In genomic region chr14:96501383-96501745, GRCh38 we compare ENCODE assay signal across 8 cellular contexts. TPM values are rescaled to one million over a fixed set of nuclear protein-coding genes. Genes with fewer than 3 reads are reported as not detected.
DNase-seq lines count a peak whose midpoint lies in the region; ATAC-seq and TF ChIP-seq lines count a peak whose summit lies in the region.

No MANE protein-coding gene starts in this region.

- 16 to 19% methylated on average over 11 of the region's 11 CpGs for WGBS in ectodermal cell, 2 experiments

- H3K4me3 ChIP-seq in PC-3 (ENCODE audit: low read length) (peak overlapping the region; percentile 96), ectodermal cell (ENCODE audit: insufficient read depth, low read depth, low read length) (peak overlapping the region; percentile 91)

- H3K4me2 ChIP-seq in PC-3 (ENCODE audit: low read length): peak overlapping the region; percentile 94

- no peaks in the 10 kb centered on the region for H3F3A ChIP-seq in PC-3 (ENCODE audit: low read length, unreplicated experiment)

- peak; percentile 14 for DNase-seq in PC-3
- DNase-seq in GM10248 (ENCODE audit: extremely low spot score): no peak

- peaks cover 35% of the 10 kb centered on the region for H4K20me1 ChIP-seq in PC-3 (ENCODE audit: low read length)

- H3K27ac Mint-ChIP-seq in nephron: peak overlapping the region; percentile 96 to 100 (median 97)

- H3K4me3 Mint-ChIP-seq in nephron: peak overlapping the region; percentile 99 to 100 (median 100)

- H3K9ac ChIP-seq in PC-3 (ENCODE audit: low read length): peak overlapping the region; percentile 96

- peaks cover 22% of the 10 kb centered on the region for H3K36me3 Mint-ChIP-seq in nephron (ENCODE audit: low read depth)

- peaks cover 34% of the 10 kb centered on the region for H3K4me1 ChIP-seq in PC-3 (ENCODE audit: insufficient read depth, low read length)
- peaks cover 8% of the 10 kb centered on the region for H3K4me1 ChIP-seq in ectodermal cell (ENCODE audit: control insufficient read depth, insufficient read depth, low read length)

- H3K36me3 ChIP-seq in PC-3 (ENCODE audit: low read depth, low read length) (no peaks in the 10 kb centered on the region; the same call in 1 of the 2 replicates), ectodermal cell (ENCODE audit: control insufficient read depth, insufficient read depth, low read length) (no peaks in the 10 kb centered on the region)

- H3K9me3 Mint-ChIP-seq in nephron: peaks cover 3% of the 10 kb centered on the region

- H3K9me2 ChIP-seq in PC-3 (replicated peaks; ENCODE audit: low read length): no peaks in the 10 kb centered on the region

- no peak for TF ChIP-seq CTCF in PC-3 (conservative IDR thresholded peaks at IDR 0.05; ENCODE audit: low read depth, low read length)
- TF ChIP-seq CTCF in nephron (IDR thresholded peaks at IDR 0.05; ENCODE audit: unreplicated experiment in 3 of 3): no peak
- no peak for TF ChIP-seq CTCF in GM10248 (IDR thresholded peaks at IDR 0.05; ENCODE audit: control extremely low read depth, extremely low read depth, low read depth, missing control alignments)

- peaks cover 16% of the 10 kb centered on the region for H3K4me1 Mint-ChIP-seq in nephron

- ATAC-seq in GM18511 (IDR thresholded peaks at IDR 0.05; ENCODE audit: unreplicated experiment): peak; percentile 0
- ATAC-seq in PC-3: no peak
- no peak for ATAC-seq in HG03439 (IDR thresholded peaks at IDR 0.05; ENCODE audit: unreplicated experiment)
- no peak for ATAC-seq in HG03280 (IDR thresholded peaks at IDR 0.05; ENCODE audit: unreplicated experiment)
- no peak for ATAC-seq in activated CD4-positive, CD25-positive, alpha-beta regulatory T cell treated with anti-CD3 and anti-CD28 coated beads, Interleukin-2, amount 50 U/mL, for 24 hours

- POLR2A ChIA-PET in PC-3 (lab: Charles Lee; ENCODE audit: unreplicated experiment): no interaction called here
- POLR2A ChIA-PET in GM10248 (lab: Yijun Ruan, JAX): no interaction called here

- H3K27ac ChIP-seq in PC-3 (ENCODE audit: low read length) (peak overlapping the region; percentile 63), ectodermal cell (ENCODE audit: insufficient read depth, low read depth, low read length, poor library complexity, severe bottlenecking) (peak overlapping the region; percentile 94)

- CTCF ChIA-PET in PC-3 (lab: Charles Lee): no interaction called here
- CTCF ChIA-PET in GM10248 (lab: Yijun Ruan, JAX): no interaction called here

- H2AFZ ChIP-seq in PC-3 (ENCODE audit: low read length): peak overlapping the region; percentile 78

- peaks cover 10% of the 10 kb centered on the region for H3K27me3 Mint-ChIP-seq in nephron (ENCODE audit: low read depth)

- H3K79me2 ChIP-seq in PC-3 (ENCODE audit: low read length): peaks cover 54% of the 10 kb centered on the region

- H3K27me3 ChIP-seq in PC-3 (ENCODE audit: low read length) (no peaks in the 10 kb centered on the region), ectodermal cell (ENCODE audit: control insufficient read depth, insufficient read depth, low read length, poor library complexity, severe bottlenecking) (no peaks in the 10 kb centered on the region)

- intact Hi-C loops in PC-3 (cut with micrococcal nuclease): loop anchor here (5.0 kb wide), 1 partner anchor 139 kb away; the partner anchor contains the start of genes ATG2B and GSKIP

- no peaks in the 10 kb centered on the region for H3K9me3 ChIP-seq in PC-3 (ENCODE audit: low read length)
- no peaks in the 10 kb centered on the region for H3K9me3 ChIP-seq in ectodermal cell (ENCODE audit: control insufficient read depth, low read length)

- BruUV-seq in PC-3 (replicated peaks; lab: Mats Ljungman, UMichigan): no TSS peak

RNA-seq across cellular contexts. Expression of gene PAPOLA, which starts 0.8 kb away (rescaled TPM):
- 111 and 123 TPM in 2 replicates for total RNA-seq in PC-3 (2014; rRNA removed)
- polyA plus RNA-seq in ectodermal cell (2013, experiment 1 of 4): 225 TPM
- polyA plus RNA-seq in ectodermal cell (2013, experiment 2 of 4): 227 TPM
- 193 TPM for polyA plus RNA-seq in ectodermal cell (2013, experiment 3 of 4)
- 204 TPM for polyA plus RNA-seq in ectodermal cell (2013, experiment 4 of 4)
